14 cellular contexts compared by ENCODE assay signal in genomic region chr18:34159691-34160185, GRCh38.
A peak's percentile ranks its signal among the peaks of the same experiment; 100 is the strongest.
DNase-seq lines count a peak whose midpoint lies in the region; ATAC-seq, FAIRE-seq and TF ChIP-seq lines count a peak whose summit lies in the region.
"Had no signal": no experiment of that assay in that cellular context is flagged by ENCODE, and none has a peak within 500 bp of the region (broad histone marks: within the 10 kb centered on the region; RNA-seq: fewer than 3 reads in every experiment).

No MANE protein-coding gene starts in this region.

- H4K12ac ChIP-seq in trophoblast cell (ENCODE audit: low read depth, low read length): no peak overlapping the region

- peak overlapping the region; percentile 98 for H3K4me2 ChIP-seq in GM23338
- H3K4me2 ChIP-seq in H1 (ENCODE audit: insufficient read depth in 1 of 2, low read depth in 2 of 2, low read length in 2 of 2): peak overlapping the region; percentile 68 to 75
- H3K4me2 ChIP-seq in trophoblast cell (ENCODE audit: low read length): peak overlapping the region; percentile 90

- peaks cover 10% of the 10 kb centered on the region for H3K4me1 Mint-ChIP-seq in GM23338

- H3K27me3 ChIP-seq in GM23338 (ENCODE audit: insufficient read depth) (peaks cover 36% of the 10 kb centered on the region), H1 (replicated peaks in 1 of 4; ENCODE audit: control insufficient read depth in 3 of 4, extremely low read depth in 1 of 4, insufficient read depth in 3 of 4, low read length in 3 of 4) (peaks cover 0 to 5% (median 0%) of the 10 kb centered on the region in 4 experiments; a peak in 2 of 7 replicates), trophoblast cell (ENCODE audit: insufficient read depth, low read length) (peaks cover 12% of the 10 kb centered on the region)

- H3K4ac ChIP-seq in H1 (replicated peaks; ENCODE audit: insufficient read length, low read depth, low read length) (no peak overlapping the region), trophoblast cell (ENCODE audit: low read depth, low read length) (no peak overlapping the region)

- H3K18ac ChIP-seq in H1 (ENCODE audit: extremely low read depth, low read length) (no peak overlapping the region; the same call in 1 of the 2 replicates), trophoblast cell (ENCODE audit: low read length) (no peak overlapping the region)

- CTCF ChIA-PET in H1 (lab: Charles Lee; ENCODE audit: partially characterized antibody): interaction anchor here (1.2 to 2.9 kb wide), 10 partner anchors 11 to 319 kb away, joined by 3 to 19 read pairs (median 5); partner anchors contain the start of gene NOL4

- H3F3A ChIP-seq in GM23338 (replicated peaks; ENCODE audit: low read depth): peaks cover 11% of the 10 kb centered on the region; the same call in 1 of the 2 replicates

- no peak overlapping the region for H2BK15ac ChIP-seq in H1 (ENCODE audit: low read length)

- no peak for TF ChIP-seq RAD21 in H1 (IDR thresholded peaks at IDR 0.05 in 1 of 2, conservative IDR thresholded peaks at IDR 0.05 in 1 of 2; ENCODE audit: low read depth in 2 of 2, low read length in 2 of 2)

- FAIRE-seq in H1 (lab: Jason Lieb, UNC): no peak
- FAIRE-seq: HTR-8/SVneo had no signal

- H3K79me1 ChIP-seq in H1 (ENCODE audit: low read depth, low read length) (no peaks in the 10 kb centered on the region), trophoblast cell (ENCODE audit: low read length) (no peaks in the 10 kb centered on the region)

- intact Hi-C loops in left cardiac atrium (cut with DNase I): no loop called here

- no peak overlapping the region; a peak in 1 of 7 replicates for H3K9ac ChIP-seq in H1 (replicated peaks in 1 of 4; ENCODE audit: extremely low read depth in 1 of 4, low read depth in 3 of 4, low read length in 3 of 4)
- no peak overlapping the region for H3K9ac ChIP-seq in trophoblast cell (ENCODE audit: low read length)

- H2AFZ ChIP-seq in GM23338: peak overlapping the region; percentile 99
- H2AFZ ChIP-seq in H1 (ENCODE audit: low read length): peak overlapping the region; percentile 36; the same call in 1 of the 2 replicates
- H2AFZ ChIP-seq in trophoblast cell (ENCODE audit: insufficient read depth, low read length, poor library complexity): no peak overlapping the region

- peaks cover 3% of the 10 kb centered on the region for H3K27me3 Mint-ChIP-seq in GM23338 (ENCODE audit: insufficient read depth, low read depth, poor library complexity)

- H2BK12ac ChIP-seq in H1 (ENCODE audit: low read depth, low read length) (no peak overlapping the region), trophoblast cell (ENCODE audit: low read length) (no peak overlapping the region)

- H3K9me2 ChIP-seq in GM23338 (ENCODE audit: insufficient read depth): no peaks in the 10 kb centered on the region

- H3K23ac ChIP-seq in H1 (ENCODE audit: insufficient read length): no peak overlapping the region
- no peak overlapping the region for H3K23ac ChIP-seq in trophoblast cell (ENCODE audit: low read length)

- H3K4me3 Mint-ChIP-seq in GM23338: peak overlapping the region; percentile 79

- no peak overlapping the region for H4K8ac ChIP-seq in H1 (ENCODE audit: extremely low read depth, insufficient read depth, low read length)
- H4K8ac ChIP-seq in trophoblast cell (ENCODE audit: low read depth, low read length): no peak overlapping the region

- no peaks in the 10 kb centered on the region for H3K36me3 Mint-ChIP-seq in GM23338 (ENCODE audit: low read depth)

- no peaks in the 10 kb centered on the region for H3K36me3 ChIP-seq in GM23338 (ENCODE audit: insufficient read depth)
- no peaks in the 10 kb centered on the region for H3K36me3 ChIP-seq in H1 (ENCODE audit: control insufficient read depth in 2 of 4, insufficient read depth in 4 of 4, low read length in 3 of 4)
- H3K36me3 ChIP-seq in trophoblast cell (ENCODE audit: control insufficient read depth in 1 of 2, insufficient read depth in 2 of 2, low read length in 2 of 2): no peaks in the 10 kb centered on the region

- H3K4me1 ChIP-seq in GM23338 (ENCODE audit: insufficient read depth) (peaks cover 8% of the 10 kb centered on the region; the same call in 1 of the 2 replicates), H1 (replicated peaks in 1 of 4; ENCODE audit: control insufficient read depth in 3 of 4, insufficient read depth in 4 of 4, low read length in 3 of 4) (peaks cover 0 to 3% (median 1%) of the 10 kb centered on the region in 4 experiments; a peak in 4 of 7 replicates), trophoblast cell (ENCODE audit: control insufficient read depth in 1 of 2, insufficient read depth in 2 of 2, low read length in 2 of 2) (peaks cover 3 to 4% of the 10 kb centered on the region in 2 experiments)

- peaks cover 6% of the 10 kb centered on the region; the same call in 1 of the 2 replicates for H3K23me2 ChIP-seq in H1 (ENCODE audit: low read depth, low read length)

- no peak overlapping the region for H4K91ac ChIP-seq in H1 (replicated peaks; ENCODE audit: insufficient read length, low read length)
- no peak overlapping the region for H4K91ac ChIP-seq in trophoblast cell (ENCODE audit: low read depth, low read length)

- DNase-seq in GM23338 (ENCODE audit: low spot score) (no peak), NCI-H2196 treated with DMSO at 0.1 percent for 48 hours (lab: John Stamatoyannopoulos, UW; ENCODE audit: unreplicated experiment) (peak; percentile 63), H1 (ENCODE audit: low read depth in 1 of 2, low spot score in 2 of 2) (no peak), trophoblast cell (no peak), GM20000 (ENCODE audit: low spot score) (no peak), left cardiac atrium (no peak)
- DNase-seq: activated CD4-positive, CD25-positive, alpha-beta regulatory T cell; Calu3; effector memory CD4-positive, alpha-beta T cell; PC-3 had no signal

- H3K14ac ChIP-seq in H1 (ENCODE audit: insufficient read length) (no peak overlapping the region), trophoblast cell (ENCODE audit: low read length) (no peak overlapping the region)

- no peak for TF ChIP-seq POLR2A in H1 (IDR thresholded peaks at IDR 0.05; ENCODE audit: control extremely low read depth in 1 of 2, low read depth in 2 of 2, low read length in 2 of 2)

- H2AK5ac ChIP-seq in H1 (ENCODE audit: low read depth, low read length): no peak overlapping the region
- no peak overlapping the region for H2AK5ac ChIP-seq in trophoblast cell (ENCODE audit: low read length)

- no peak overlapping the region for H3K56ac ChIP-seq in H1 (replicated peaks; ENCODE audit: insufficient read length, low read depth, low read length)

- H2BK20ac ChIP-seq in H1 (ENCODE audit: low read length): no peak overlapping the region

- peaks cover 4% of the 10 kb centered on the region for H4K20me1 ChIP-seq in GM23338 (replicated peaks; ENCODE audit: insufficient read depth)
- H4K20me1 ChIP-seq in H1 (replicated peaks in 1 of 2; ENCODE audit: control insufficient read depth in 1 of 2, insufficient read depth in 2 of 2, low read length in 2 of 2): no peaks in the 10 kb centered on the region

- no peak for TF ChIP-seq CTCF in GM23338 (conservative IDR thresholded peaks at IDR 0.05; ENCODE audit: low read depth in 2 of 2)
- TF ChIP-seq CTCF in H1 (IDR thresholded peaks at IDR 0.05; ENCODE audit: control extremely low read depth in 1 of 3, insufficient read depth in 1 of 3, low read depth in 1 of 3, low read length in 3 of 3): no peak
- TF ChIP-seq CTCF in GM20000 (IDR thresholded peaks at IDR 0.05; ENCODE audit: extremely low read depth, missing control alignments): no peak

- POLR2A ChIA-PET in H1 (lab: Charles Lee; ENCODE audit: partially characterized antibody): no interaction called here

- ATAC-seq in GM23338 (peak; percentile 18), HG03354 (IDR thresholded peaks at IDR 0.05; ENCODE audit: poor library complexity, severe bottlenecking, unreplicated experiment) (no peak), left cardiac atrium (no peak), GM21381 (IDR thresholded peaks at IDR 0.05; ENCODE audit: unreplicated experiment) (no peak)
- ATAC-seq: PC-3 had no signal

- no peaks in the 10 kb centered on the region for H3K9me3 ChIP-seq in H1 (ENCODE audit: insufficient read depth in 2 of 2, low read depth in 1 of 2, low read length in 1 of 2)
- H3K9me3 ChIP-seq in trophoblast cell (ENCODE audit: insufficient read depth, low read depth, low read length): peaks cover 3% of the 10 kb centered on the region

- H2BK5ac ChIP-seq in H1 (ENCODE audit: low read depth, low read length) (no peak overlapping the region), trophoblast cell (ENCODE audit: low read depth, low read length, poor library complexity) (no peak overlapping the region)

- no peak overlapping the region for H4K5ac ChIP-seq in H1 (ENCODE audit: insufficient read length, low read depth, low read length)

- no peak overlapping the region for H2BK120ac ChIP-seq in H1 (replicated peaks; ENCODE audit: low read depth, low read length)
- H2BK120ac ChIP-seq in trophoblast cell (ENCODE audit: insufficient read depth, low read length, poor library complexity): no peak overlapping the region

- H3K79me2 ChIP-seq in GM23338 (replicated peaks; ENCODE audit: insufficient read depth): no peaks in the 10 kb centered on the region
- no peaks in the 10 kb centered on the region for H3K79me2 ChIP-seq in H1 (ENCODE audit: control insufficient read depth in 1 of 2, insufficient read depth in 2 of 2, low read length in 2 of 2)
- no peaks in the 10 kb centered on the region for H3K79me2 ChIP-seq in trophoblast cell (ENCODE audit: control insufficient read depth, insufficient read depth, low read length, poor library complexity)

- H3K27ac Mint-ChIP-seq in GM23338: no peak overlapping the region; the same call in 1 of the 2 replicates

- no peak for TF ChIP-seq EP300 in H1 (IDR thresholded peaks at IDR 0.05; ENCODE audit: borderline replicate concordance in 1 of 2, low read depth in 2 of 2, low read length in 2 of 2)

- no peaks in the 10 kb centered on the region; the same call in 2 of the 3 replicates for H3K9me3 Mint-ChIP-seq in GM23338

- H3K27ac ChIP-seq in GM23338 (ENCODE audit: low read depth) (no peak overlapping the region), H1 (ENCODE audit: low read depth, low read length) (no peak overlapping the region), trophoblast cell (ENCODE audit: low read depth, low read length) (no peak overlapping the region)
- H3K27ac ChIP-seq: skin epidermis had no signal

- peak overlapping the region; percentile 71 for H3K4me3 ChIP-seq in GM23338
- H3K4me3 ChIP-seq in H1 (ENCODE audit: extremely low read depth in 1 of 4, insufficient read depth in 2 of 4, low read depth in 3 of 4, low read length in 4 of 4): peak overlapping the region; percentile 34 to 62 (median 50); a peak in 7 of 8 replicates
- peak overlapping the region; percentile 54 for H3K4me3 ChIP-seq in trophoblast cell (ENCODE audit: low read depth, low read length)
- H3K4me3 ChIP-seq: skin epidermis had no signal

- 32% methylated on average over 14 of the region's 14 CpGs; no CpG with 5 or more reads in 1 of the 2 experiments for WGBS in H1 (ENCODE audit: extremely low coverage in 1 of 2, insufficient coverage in 1 of 2, insufficient read length in 1 of 2, insufficient replicate concordance in 2 of 2, low coverage in 1 of 2, low lambda C conversion rate in 2 of 2, missing lambda C conversion rate in 1 of 2), 2 experiments
- WGBS in trophoblast cell (ENCODE audit: extremely low coverage, insufficient coverage, insufficient read length): no CpG with 5 or more reads among the region's 14 CpGs

TF ChIP-seq in GM23338, 12 proteins besides CTCF, POLR2A, EP300 and RAD21 (continues in another document):
- TF ChIP-seq ZNF114 (CRISPR knock-in tag; IDR thresholded peaks at IDR 0.05): no peak
